In the genomic region with DNA sequence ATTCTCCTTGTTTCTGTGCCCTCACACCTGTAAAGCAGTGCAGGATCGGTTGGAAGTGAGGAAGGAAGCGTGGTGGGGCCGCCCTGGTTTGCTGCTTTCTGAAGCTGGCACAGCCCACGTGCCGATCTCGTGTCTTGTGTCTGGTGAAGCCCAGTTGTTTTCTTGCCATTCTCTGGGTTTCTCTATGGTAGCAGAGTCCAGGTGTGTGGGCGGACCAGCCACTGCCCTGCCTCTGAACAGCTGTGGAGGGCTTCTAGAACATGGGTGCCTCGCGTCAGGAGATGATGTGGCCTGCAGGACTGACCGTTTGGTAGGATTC, we compare ENCODE assay signal across 14 cellular contexts. TPM values are rescaled to one million over a fixed set of nuclear protein-coding genes. Genes with fewer than 3 reads are reported as not detected.
A peak's percentile ranks its signal among the peaks of the same experiment; 100 is the strongest.
DNase-seq lines count a peak whose midpoint lies in the region; ATAC-seq lines count a peak whose summit lies in the region.
"Had no signal": no experiment of that assay in that cellular context is flagged by ENCODE, and none has a peak within 500 bp of the region (broad histone marks: within the 10 kb centered on the region; RNA-seq: fewer than 3 reads in every experiment).

No MANE protein-coding gene starts in this region.

- no peak overlapping the region for H3K27ac ChIP-seq in neuronal stem cell (replicated peaks; ENCODE audit: low read length)
- H3K27ac ChIP-seq: left ventricle myocardium inferior, neutrophil had no signal

- H3K4me1 Mint-ChIP-seq in T-helper 2 cell treated with Interferon-gamma antibody and Interleukin-4, amounts not matched to agents 5 μg/mL and 100 μg/mL, for 36 hours (ENCODE audit: low read depth), result peaks cover 61% of the 10 kb centered on the region
- peaks cover 60% of the 10 kb centered on the region for H3K4me1 Mint-ChIP-seq in activated naive CD8-positive, alpha-beta T cell (ENCODE audit: low read depth)

- H2AK5ac ChIP-seq in neuronal stem cell (ENCODE audit: low read depth, low read length), result no peak overlapping the region

- H2BK120ac ChIP-seq in neuronal stem cell (ENCODE audit: low read depth, low read length), result no peak overlapping the region

- no peak overlapping the region for H4K91ac ChIP-seq in neuronal stem cell (ENCODE audit: low read depth, low read length, poor library complexity)

- H3K4me1 ChIP-seq in neuronal stem cell (ENCODE audit: control insufficient read depth in 2 of 2, insufficient read depth in 1 of 2, low read depth in 1 of 2, low read length in 2 of 2), result peaks cover 12 to 16% of the 10 kb centered on the region in 2 donors

- H3K23ac ChIP-seq in neuronal stem cell (ENCODE audit: low read depth, low read length, poor library complexity), result peak overlapping the region; percentile 53

- H2BK12ac ChIP-seq in neuronal stem cell (ENCODE audit: low read length), result no peak overlapping the region

- peak overlapping the region; percentile 89 for H3K4me3 Mint-ChIP-seq in T-helper 2 cell treated with Interferon-gamma antibody and Interleukin-4, amounts not matched to agents 5 μg/mL and 100 μg/mL, for 36 hours
- H3K4me3 Mint-ChIP-seq in activated naive CD8-positive, alpha-beta T cell, result peak overlapping the region; percentile 86

- H3K9me3 Mint-ChIP-seq in T-helper 2 cell treated with Interferon-gamma antibody and Interleukin-4, amounts not matched to agents 5 μg/mL and 100 μg/mL, for 36 hours, result no peaks in the 10 kb centered on the region
- H3K9me3 Mint-ChIP-seq in activated naive CD8-positive, alpha-beta T cell (ENCODE audit: low read depth), result no peaks in the 10 kb centered on the region

- no peak overlapping the region for H4K8ac ChIP-seq in neuronal stem cell (ENCODE audit: low read depth, low read length)

- H2BK15ac ChIP-seq in neuronal stem cell (ENCODE audit: low read length), result no peak overlapping the region

- ATAC-seq in GM18907 (IDR thresholded peaks at IDR 0.05; ENCODE audit: unreplicated experiment) (no peak), HG02798 (IDR thresholded peaks at IDR 0.05; ENCODE audit: poor library complexity, unreplicated experiment) (no peak)
- ATAC-seq: esophagus mucosa, heart right ventricle had no signal

- peak overlapping the region; percentile 83 for H2BK5ac ChIP-seq in neuronal stem cell (ENCODE audit: low read length)

- no peak for DNase-seq in T-helper 2 cell treated with Interferon-gamma antibody and Interleukin-4, amounts not matched to agents 5 μg/mL and 100 μg/mL, for 36 hours (ENCODE audit: low spot score)
- no peak for DNase-seq in T-helper 2 cell
- DNase-seq in Jurkat, Clone E6-1 (ENCODE audit: low read depth, low spot score), result peak; percentile 72
- DNase-seq in neuronal stem cell (ENCODE audit: low spot score), result no peak
- no peak for DNase-seq in DMS79 treated with DMSO at 0.1 percent for 48 hours (lab: John Stamatoyannopoulos, UW)
- DNase-seq: heart right ventricle, left ventricle myocardium inferior, NCI-H446 treated with DMSO at 0.1 percent for 48 hours had no signal

- H3K27ac Mint-ChIP-seq in T-helper 2 cell treated with Interferon-gamma antibody and Interleukin-4, amounts not matched to agents 5 μg/mL and 100 μg/mL, for 36 hours, result peak overlapping the region; percentile 98
- H3K27ac Mint-ChIP-seq in activated naive CD8-positive, alpha-beta T cell, result peak overlapping the region; percentile 98

- no peak overlapping the region for H3K9ac ChIP-seq in neuronal stem cell (ENCODE audit: low read depth, low read length, poor library complexity)

- H3K36me3 Mint-ChIP-seq in T-helper 2 cell treated with Interferon-gamma antibody and Interleukin-4, amounts not matched to agents 5 μg/mL and 100 μg/mL, for 36 hours (ENCODE audit: low read depth), result peaks cover 36% of the 10 kb centered on the region
- peaks cover 4% of the 10 kb centered on the region for H3K36me3 Mint-ChIP-seq in activated naive CD8-positive, alpha-beta T cell

- H3K27me3 Mint-ChIP-seq in T-helper 2 cell treated with Interferon-gamma antibody and Interleukin-4, amounts not matched to agents 5 μg/mL and 100 μg/mL, for 36 hours (ENCODE audit: low read depth), result no peaks in the 10 kb centered on the region
- no peaks in the 10 kb centered on the region for H3K27me3 Mint-ChIP-seq in activated naive CD8-positive, alpha-beta T cell

- H3K4me2 ChIP-seq in neuronal stem cell (ENCODE audit: insufficient read depth, low read length, poor library complexity, severe bottlenecking), result no peak overlapping the region

- H3K4ac ChIP-seq in neuronal stem cell (ENCODE audit: low read length), result no peak overlapping the region

- H3K18ac ChIP-seq in neuronal stem cell (ENCODE audit: low read length), result peak overlapping the region; percentile 48

- H3K79me1 ChIP-seq in neuronal stem cell (ENCODE audit: low read depth, low read length), result peaks cover 27% of the 10 kb centered on the region

- H3K36me3 ChIP-seq in neuronal stem cell (replicated peaks in 1 of 2; ENCODE audit: control insufficient read depth in 2 of 2, insufficient read depth in 2 of 2, low read length in 2 of 2), result peaks cover 20 to 31% of the 10 kb centered on the region in 2 donors

- H2AFZ ChIP-seq in neuronal stem cell (ENCODE audit: low read length), result no peak overlapping the region

- WGBS in neuronal stem cell (ENCODE audit: extremely low coverage in 2 of 2, insufficient read length in 2 of 2, insufficient replicate concordance in 1 of 2), 2 donors, result no CpG with 5 or more reads among the region's 10 CpGs

- H3K27me3 ChIP-seq in neuronal stem cell (ENCODE audit: control insufficient read depth in 3 of 3, insufficient read depth in 3 of 3, low read depth in 1 of 3, low read length in 3 of 3), result peaks cover 0 to 3% (median 1%) of the 10 kb centered on the region in 3 experiments

- peak overlapping the region; percentile 86 for H3K4me3 ChIP-seq in Jurkat, Clone E6-1 (ENCODE audit: low read length)
- H3K4me3 ChIP-seq in neuronal stem cell (ENCODE audit: low read length in 2 of 2), result peak overlapping the region in 1 of 2 donors; percentile 46
- H3K4me3 ChIP-seq: heart right ventricle, left ventricle myocardium inferior, skin epidermis had no signal

- H3K14ac ChIP-seq in neuronal stem cell (ENCODE audit: low read length), result peak overlapping the region; percentile 82

- H3K9me3 ChIP-seq in neuronal stem cell (replicated peaks in 1 of 2; ENCODE audit: control insufficient read depth in 2 of 2, insufficient read depth in 1 of 2, low read depth in 1 of 2, low read length in 2 of 2), result no peaks in the 10 kb centered on the region
- H3K9me3 ChIP-seq: heart right ventricle, left ventricle myocardium inferior, neutrophil had no signal

RNA-seq across cellular contexts. Expression of a gene that starts 3.8 kb away (rescaled TPM):
- 393 TPM for polyA plus RNA-seq in Jurkat, Clone E6-1 (2012; ENCODE audit: insufficient read depth, insufficient read length)
- 8.9 TPM for polyA plus RNA-seq in neuronal stem cell (2013, experiment 1 of 2)
- polyA plus RNA-seq in neuronal stem cell (2013, experiment 2 of 2), result 9.7 TPM
